In the genomic region with DNA sequence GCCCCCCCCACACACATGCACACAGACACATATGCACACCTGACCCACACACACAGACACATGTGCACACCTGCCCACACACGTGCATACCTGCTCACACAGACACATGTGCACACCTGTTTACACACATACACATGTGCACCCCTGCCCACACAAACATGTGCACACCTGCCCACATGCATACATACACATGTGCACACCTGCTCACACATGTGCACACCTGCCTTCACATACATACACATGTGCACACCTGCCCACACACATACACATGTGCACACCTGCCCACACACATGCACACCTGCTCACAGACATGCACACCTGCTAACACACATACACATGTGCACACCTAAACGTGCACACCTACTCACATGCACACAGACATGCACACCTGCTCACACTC, we compare ENCODE assay signal across 23 cellular contexts.
"Had no signal": no experiment of that assay in that cellular context is flagged by ENCODE, and none has a peak within 500 bp of the region (broad histone marks: within the 10 kb centered on the region; RNA-seq: fewer than 3 reads in every experiment).

No MANE protein-coding gene starts in this region.

- H3K27ac ChIP-seq: esophagus muscularis mucosa, foreskin keratinocyte, gastroesophageal sphincter, lower lobe of right lung, psoas muscle, thoracic aorta, tibial nerve, upper lobe of left lung had no signal

- H3K4me1 ChIP-seq: esophagus muscularis mucosa, foreskin keratinocyte, gastroesophageal sphincter, lower lobe of right lung, psoas muscle, tibial nerve, upper lobe of left lung had no signal

- H3K27me3 ChIP-seq: esophagus muscularis mucosa, foreskin keratinocyte, gastroesophageal sphincter, tibial nerve, upper lobe of left lung had no signal

- ATAC-seq: effector memory CD8-positive, alpha-beta T cell; foreskin keratinocyte; gastroesophageal sphincter; left ventricle myocardium superior; lower lobe of right lung; mucosa of descending colon; psoas muscle; right cardiac atrium; stimulated activated naive B cell treated with anti-CD40 and anti-IgM and Interleukin-4, amounts not matched to agents 10 μg/mL and 1 μg/mL and 100 μg/mL, for 72 hours had no signal

- H3K4me1 Mint-ChIP-seq: mesothelial cell of epicardium, nephron had no signal

- DNase-seq: cortex of kidney; effector memory CD8-positive, alpha-beta T cell; foreskin keratinocyte; hypothalamus; left ventricle myocardium superior; lower lobe of right lung; mucosa of descending colon; naive B cell; nucleus accumbens; psoas muscle; right cardiac atrium; small intestine; stimulated activated CD4-positive, alpha-beta T cell treated with anti-CD3 and anti-CD28 coated beads, Interleukin-15, amount 100 ng/mL, for 24 hours; stimulated activated CD4-positive, alpha-beta T cell treated with anti-CD3 and anti-CD28 coated beads, Interleukin-2, amount 100 ng/mL, for 48 hours; stimulated activated naive B cell treated with anti-CD40 and anti-IgM and Interleukin-4, amounts not matched to agents 10 μg/mL and 1 μg/mL and 100 μg/mL, for 72 hours; upper lobe of left lung had no signal

- H3K36me3 ChIP-seq: esophagus muscularis mucosa, gastroesophageal sphincter, lower lobe of right lung, thoracic aorta, tibial nerve, upper lobe of left lung had no signal

- H3K27me3 Mint-ChIP-seq: effector memory CD8-positive, alpha-beta T cell; naive B cell; stimulated activated naive B cell treated with anti-CD40 and anti-IgM and Interleukin-4, amounts not matched to agents 10 μg/mL and 1 μg/mL and 100 μg/mL, for 72 hours; stimulated activated naive CD8-positive, alpha-beta T cell treated with anti-CD3 and anti-CD28 coated beads, Interleukin-15, Interleukin-2, amounts not matched to agents 100 ng/mL and 50 ng/mL, for 24 hours had no signal

- H3K27ac Mint-ChIP-seq: effector memory CD8-positive, alpha-beta T cell; mesothelial cell of epicardium; nephron; stimulated activated naive B cell treated with anti-CD40 and anti-IgM and Interleukin-4, amounts not matched to agents 10 μg/mL and 1 μg/mL and 100 μg/mL, for 72 hours; stimulated activated naive CD8-positive, alpha-beta T cell treated with anti-CD3 and anti-CD28 coated beads, Interleukin-15, Interleukin-2, amounts not matched to agents 100 ng/mL and 50 ng/mL, for 24 hours had no signal

- H3K4me3 ChIP-seq: esophagus muscularis mucosa, gastroesophageal sphincter, lower lobe of right lung, mucosa of descending colon, psoas muscle, thoracic aorta, tibial nerve, upper lobe of left lung had no signal

- H3K4me3 Mint-ChIP-seq: effector memory CD8-positive, alpha-beta T cell; mesothelial cell of epicardium; nephron; stimulated activated naive B cell treated with anti-CD40 and anti-IgM and Interleukin-4, amounts not matched to agents 10 μg/mL and 1 μg/mL and 100 μg/mL, for 72 hours; stimulated activated naive CD8-positive, alpha-beta T cell treated with anti-CD3 and anti-CD28 coated beads, Interleukin-15, Interleukin-2, amounts not matched to agents 100 ng/mL and 50 ng/mL, for 24 hours had no signal

- H3K9me3 ChIP-seq: esophagus muscularis mucosa, psoas muscle, thoracic aorta had no signal
